35 cellular contexts compared by ENCODE assay signal in the genomic region with DNA sequence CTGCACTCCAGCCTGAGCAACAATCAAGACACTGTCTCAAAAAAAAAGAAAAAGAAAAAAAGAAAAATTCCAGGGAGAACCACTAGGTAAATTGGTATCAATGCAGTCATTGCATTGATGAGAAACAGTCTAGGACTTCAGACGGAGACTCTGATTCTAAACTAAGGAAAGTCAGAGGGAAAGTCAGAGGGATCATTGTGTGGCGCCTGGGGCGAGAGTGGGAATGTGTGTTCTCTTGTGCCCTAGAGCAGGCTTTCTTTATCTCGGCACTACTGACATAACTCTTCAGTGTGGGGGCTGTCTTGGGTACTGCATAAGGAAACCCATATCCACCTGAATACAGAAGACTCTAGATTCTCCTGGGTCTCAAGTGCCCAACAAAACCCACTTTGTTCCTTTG.
"Had no signal": no experiment of that assay in that cellular context is flagged by ENCODE, and none has a peak within 500 bp of the region (broad histone marks: within the 10 kb centered on the region; RNA-seq: fewer than 3 reads in every experiment).

No MANE protein-coding gene starts in this region.

- ATAC-seq: activated CD4-positive, alpha-beta T cell treated with anti-CD3 and anti-CD28 coated beads for 36 hours; activated CD8-positive, alpha-beta memory T cell treated with anti-CD3 and anti-CD28 coated beads, Interleukin-2, amount 10 ng/mL, durations not matched to agents 7 days and 5 days; activated CD8-positive, alpha-beta T cell treated with anti-CD3 and anti-CD28 coated beads, Interleukin-2, amount 10 ng/mL, durations not matched to agents 7 days and 5 days; activated naive CD4-positive, alpha-beta T cell treated with anti-CD3 and anti-CD28 coated beads, Interleukin-2, amount 50 U/mL, for 72 hours; gastroesophageal sphincter; heart right ventricle; T-helper 17 cell had no signal

- H3K36me3 Mint-ChIP-seq: activated CD4-positive, alpha-beta memory T cell treated with anti-CD3 and anti-CD28 coated beads for 36 hours; activated CD8-positive, alpha-beta memory T cell treated with anti-CD3 and anti-CD28 coated beads, Interleukin-2, amount 10 ng/mL, durations not matched to agents 7 days and 5 days; activated naive CD4-positive, alpha-beta T cell treated with anti-CD3 and anti-CD28 coated beads, Interleukin-2, amount 50 U/mL, for 72 hours; brain had no signal

- H3K4me3 ChIP-seq: ascending aorta, breast epithelium, cardiac muscle cell, coronary artery, esophagus muscularis mucosa, gastroesophageal sphincter, heart right ventricle had no signal

- H3K36me3 ChIP-seq: ascending aorta, breast epithelium, cardiac muscle cell, esophagus muscularis mucosa, gastroesophageal sphincter, heart right ventricle, WERI-Rb-1 had no signal

- DNase-seq: activated CD4-positive, alpha-beta memory T cell treated with anti-CD3 and anti-CD28 coated beads for 36 hours; activated CD4-positive, alpha-beta T cell treated with anti-CD3 and anti-CD28 coated beads for 36 hours; activated CD4-positive, alpha-beta T cell treated with anti-CD3 and anti-CD28 coated beads, Interleukin-2, amount 10 ng/mL, durations not matched to agents 24 days and 14 days; activated CD4-positive, CD25-positive, alpha-beta regulatory T cell; activated CD4-positive, CD25-positive, alpha-beta regulatory T cell treated with anti-CD3 and anti-CD28 coated beads, Interleukin-2, amount 50 U/mL, for 72 hours; activated CD8-positive, alpha-beta memory T cell treated with anti-CD3 and anti-CD28 coated beads, Interleukin-2, amount 10 ng/mL, durations not matched to agents 7 days and 5 days; activated CD8-positive, alpha-beta memory T cell treated with anti-CD3 and anti-CD28 coated beads, Interleukin-2, amount 50 U/mL, for 4 hours; activated CD8-positive, alpha-beta T cell treated with anti-CD3 and anti-CD28 coated beads, Interleukin-2, amount 10 ng/mL, durations not matched to agents 7 days and 5 days; activated effector memory CD4-positive, alpha-beta T cell treated with anti-CD3 and anti-CD28 coated beads, Interleukin-2, amount 50 U/mL, for 16 hours; activated naive CD4-positive, alpha-beta T cell treated with anti-CD3 and anti-CD28 coated beads for 36 hours; activated naive CD8-positive, alpha-beta T cell treated with anti-CD3 and anti-CD28 coated beads, Interleukin-2, amount 10 ng/mL, durations not matched to agents 7 days and 5 days; activated T-cell treated with anti-CD3 and anti-CD28 coated beads, Interleukin-2, amount 50 U/mL, for 1 hour; activated T-cell treated with anti-CD3 and anti-CD28 coated beads, Interleukin-2, amount 50 U/mL, for 48 hours; central memory CD4-positive, alpha-beta T cell; cerebellar nuclear complex; dorsolateral prefrontal cortex; effector memory CD4-positive, alpha-beta T cell; endodermal cell; foreskin melanocyte; heart right ventricle; T-helper 1 cell; T-helper 17 cell; T1000; WERI-Rb-1 had no signal

- H3K4me1 ChIP-seq: ascending aorta, breast epithelium, gastroesophageal sphincter had no signal

- H3K4me3 Mint-ChIP-seq: activated CD4-positive, alpha-beta memory T cell treated with anti-CD3 and anti-CD28 coated beads for 36 hours; activated CD4-positive, alpha-beta T cell treated with anti-CD3 and anti-CD28 coated beads for 36 hours; activated CD8-positive, alpha-beta memory T cell treated with anti-CD3 and anti-CD28 coated beads, Interleukin-2, amount 10 ng/mL, durations not matched to agents 7 days and 5 days; activated CD8-positive, alpha-beta T cell treated with anti-CD3 and anti-CD28 coated beads, Interleukin-2, amount 10 ng/mL, durations not matched to agents 7 days and 5 days; activated naive CD4-positive, alpha-beta T cell treated with anti-CD3 and anti-CD28 coated beads for 36 hours; activated T-helper 1 cell treated with anti-CD3 and anti-CD28 coated beads, Interleukin-12 subunit alpha, Interleukin-12 subunit beta, Interleukin-2, Interleukin-4 antibody, amounts not matched to agents 30 ng/mL and 10 ng/mL and 1 ng/mL, durations not matched to agents 14 hours and 24 hours and 36 hours; brain; dendritic cell treated with granulocyte-macrophage colony-stimulating factor and Interleukin-4, amounts not matched to agents 40 ng/mL and 50 ng/mL, for 4 days; endodermal cell had no signal

- H3K9me3 ChIP-seq: ascending aorta, breast epithelium, esophagus muscularis mucosa, gastroesophageal sphincter, heart right ventricle had no signal

- H3K27me3 ChIP-seq: ascending aorta, breast epithelium, cardiac muscle cell, dorsolateral prefrontal cortex, esophagus muscularis mucosa, gastroesophageal sphincter, heart right ventricle had no signal

- H3K27ac ChIP-seq: ascending aorta, breast epithelium, cardiac muscle cell, coronary artery, esophagus muscularis mucosa, gastroesophageal sphincter, heart right ventricle, WERI-Rb-1 had no signal

- H3K27ac Mint-ChIP-seq: activated CD4-positive, alpha-beta memory T cell treated with anti-CD3 and anti-CD28 coated beads for 36 hours; activated CD4-positive, alpha-beta T cell treated with anti-CD3 and anti-CD28 coated beads for 36 hours; activated CD4-positive, alpha-beta T cell treated with anti-CD3 and anti-CD28 coated beads, Interleukin-2, amount 10 ng/mL, durations not matched to agents 24 days and 14 days; activated CD8-positive, alpha-beta memory T cell treated with anti-CD3 and anti-CD28 coated beads, Interleukin-2, amount 10 ng/mL, durations not matched to agents 7 days and 5 days; activated naive CD4-positive, alpha-beta T cell treated with anti-CD3 and anti-CD28 coated beads for 36 hours; activated T-helper 1 cell treated with anti-CD3 and anti-CD28 coated beads, Interleukin-12 subunit alpha, Interleukin-12 subunit beta, Interleukin-2, Interleukin-4 antibody, amounts not matched to agents 30 ng/mL and 10 ng/mL and 1 ng/mL, durations not matched to agents 14 hours and 24 hours and 36 hours; activated T-helper 2 cell treated with anti-CD3 and anti-CD28 coated beads, Interferon-gamma antibody, Interleukin-2, Interleukin-4, amounts not matched to agents 10 μg/mL and 5 μg/mL and 100 μg/mL, durations not matched to agents 14 hours and 24 hours and 36 hours; brain; dendritic cell treated with granulocyte-macrophage colony-stimulating factor and Interleukin-4, amounts not matched to agents 40 ng/mL and 50 ng/mL, for 4 days; endodermal cell; T-helper 17 cell had no signal

- H3K9me3 Mint-ChIP-seq: activated CD4-positive, alpha-beta memory T cell treated with anti-CD3 and anti-CD28 coated beads for 36 hours; activated naive CD4-positive, alpha-beta T cell treated with anti-CD3 and anti-CD28 coated beads for 36 hours; activated naive CD4-positive, alpha-beta T cell treated with anti-CD3 and anti-CD28 coated beads, Interleukin-2, amount 50 U/mL, for 72 hours; brain; dendritic cell treated with granulocyte-macrophage colony-stimulating factor and Interleukin-4, amounts not matched to agents 40 ng/mL and 50 ng/mL, for 4 days; endodermal cell had no signal

- H3K27me3 Mint-ChIP-seq: activated CD4-positive, alpha-beta memory T cell treated with anti-CD3 and anti-CD28 coated beads for 36 hours; activated CD4-positive, alpha-beta T cell treated with anti-CD3 and anti-CD28 coated beads for 36 hours; activated CD4-positive, alpha-beta T cell treated with anti-CD3 and anti-CD28 coated beads, Interleukin-2, amount 10 ng/mL, durations not matched to agents 24 days and 14 days; activated CD8-positive, alpha-beta memory T cell treated with anti-CD3 and anti-CD28 coated beads, Interleukin-2, amount 10 ng/mL, durations not matched to agents 7 days and 5 days; activated naive CD8-positive, alpha-beta T cell treated with anti-CD3 and anti-CD28 coated beads, Interleukin-2, amount 10 ng/mL, durations not matched to agents 7 days and 5 days; brain; dendritic cell treated with granulocyte-macrophage colony-stimulating factor and Interleukin-4, amounts not matched to agents 40 ng/mL and 50 ng/mL, for 4 days had no signal
